In the genomic region with DNA sequence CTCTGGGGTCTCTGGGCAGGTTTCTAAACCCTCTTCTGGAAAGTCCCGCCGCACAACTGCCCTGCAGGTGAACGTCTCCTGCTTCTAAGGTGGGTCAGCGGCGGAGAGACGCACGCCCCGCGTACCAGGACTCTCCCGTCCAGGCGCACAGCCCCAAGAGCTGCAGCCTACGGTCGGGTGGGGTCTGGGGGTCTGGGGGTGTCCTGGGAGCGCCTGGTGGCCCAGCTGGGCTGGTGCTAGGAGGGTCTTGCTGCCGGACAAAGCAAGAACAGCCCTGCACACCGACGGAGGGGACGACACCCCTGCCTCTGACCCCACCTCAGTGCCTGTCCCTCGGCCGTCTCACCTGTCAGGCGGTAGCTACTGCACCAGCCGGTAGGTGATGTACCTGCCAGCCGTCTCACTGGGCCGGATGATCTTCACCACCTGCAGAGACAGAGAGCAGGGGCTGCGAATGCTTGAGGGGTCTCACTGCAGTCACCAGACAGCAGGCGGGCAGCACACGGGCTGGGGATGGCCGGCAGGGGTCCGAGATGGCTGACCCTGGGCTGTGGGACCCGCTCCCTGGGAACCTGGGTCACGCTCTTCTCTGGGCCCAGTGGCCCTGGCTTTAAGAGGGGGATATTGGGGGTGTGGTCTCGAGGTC, we compare ENCODE assay signal across 22 cellular contexts. TPM values are rescaled to one million over a fixed set of nuclear protein-coding genes. Genes with fewer than 3 reads are reported as not detected.
DNase-seq lines count a peak whose midpoint lies in the region; ATAC-seq, FAIRE-seq and TF ChIP-seq lines count a peak whose summit lies in the region.
"Had no signal": no experiment of that assay in that cellular context is flagged by ENCODE, and none has a peak within 500 bp of the region (broad histone marks: within the 10 kb centered on the region; RNA-seq: fewer than 3 reads in every experiment).

No MANE protein-coding gene starts in this region.

- H3K27me3 ChIP-seq in right atrium auricular region, result no peaks in the 10 kb centered on the region
- H3K27me3 ChIP-seq in HepG2 (ENCODE audit: control insufficient read depth in 1 of 2, insufficient read depth in 2 of 2, low read length in 2 of 2), result no peaks in the 10 kb centered on the region
- no peaks in the 10 kb centered on the region for H3K27me3 ChIP-seq in upper lobe of left lung
- H3K27me3 ChIP-seq: breast epithelium, dorsolateral prefrontal cortex, SJCRH30 had no signal

- TF ChIP-seq CTCF in right atrium auricular region (IDR thresholded peaks at IDR 0.05) (no peak), RWPE1 (conservative IDR thresholded peaks at IDR 0.05; ENCODE audit: low read depth) (no peak), HepG2 (CRISPR knock-in tag; IDR thresholded peaks at IDR 0.05) (no peak), upper lobe of left lung (IDR thresholded peaks at IDR 0.05) (no peak)

- BruUV-seq in HepG2 (replicated peaks; lab: Mats Ljungman, UMichigan), result no TSS peak

- peaks cover 11% of the 10 kb centered on the region; the same call in 1 of the 2 replicates for H4K20me1 ChIP-seq in HepG2 (ENCODE audit: insufficient read depth, low read length)

- CTCF ChIA-PET in RWPE1 (lab: Yijun Ruan, JAX) (no interaction called here), HepG2 (lab: Yijun Ruan, JAX; ENCODE audit: low intra/inter-chr PET ratio, low total read pairs) (no interaction called here)

- TF ChIP-seq POLR2A in HepG2 (IDR thresholded peaks at IDR 0.05; ENCODE audit: insufficient read depth in 1 of 2, low read depth in 2 of 2, low read length in 2 of 2), result peak in 1 of 2 experiments; percentile 38; a peak in 2 of 4 replicates
- TF ChIP-seq POLR2A in upper lobe of left lung (IDR thresholded peaks at IDR 0.05), result no peak

- FAIRE-seq in HepG2 (lab: Jason Lieb, UNC), result no peak
- FAIRE-seq: GM12892 had no signal

- in situ Hi-C loops in HepG2 (cut with HindIII; ENCODE audit: extremely low pct_ligation_motif_present, low pct_unique_long_range_greater_than_20kb), result no loop called here

- H3K4me1 ChIP-seq in right atrium auricular region (peaks cover 0 to 25% of the 10 kb centered on the region in 2 donors), HepG2 (ENCODE audit: insufficient read depth, low read length) (peaks cover 14% of the 10 kb centered on the region), upper lobe of left lung (peaks cover 22 to 31% (median 25%) of the 10 kb centered on the region in 4 donors)

- peaks cover 21% of the 10 kb centered on the region for H3K79me2 ChIP-seq in HepG2 (ENCODE audit: insufficient read depth, low read length)

- no peak overlapping the region for H3K9ac ChIP-seq in HepG2 (ENCODE audit: insufficient read depth, low read depth, low read length)

- no peak overlapping the region for H2AFZ ChIP-seq in HepG2 (ENCODE audit: low read length)

- H3K9me3 ChIP-seq in right atrium auricular region (no peaks in the 10 kb centered on the region), HepG2 (ENCODE audit: low read length) (no peaks in the 10 kb centered on the region), upper lobe of left lung (no peaks in the 10 kb centered on the region)
- H3K9me3 ChIP-seq: breast epithelium, SJCRH30 had no signal

- H3K4me2 ChIP-seq in HepG2 (ENCODE audit: low read depth, low read length), result no peak overlapping the region

- TF ChIP-seq EP300 in HepG2 (IDR thresholded peaks at IDR 0.05; ENCODE audit: low read depth in 2 of 2, low read length in 2 of 2) (no peak), HepG2 (CRISPR knock-in tag; IDR thresholded peaks at IDR 0.05; ENCODE audit: borderline replicate concordance) (no peak), upper lobe of left lung (IDR thresholded peaks at IDR 0.05) (no peak)

- no peak for TF ChIP-seq RAD21 in HepG2 (CRISPR knock-in tag; IDR thresholded peaks at IDR 0.05)

- H3K27ac ChIP-seq in right atrium auricular region, result peak overlapping the region in 1 of 2 donors; percentile 66
- H3K27ac ChIP-seq in RWPE1, result peak overlapping the region; percentile 84
- H3K27ac ChIP-seq in HepG2 (ENCODE audit: extremely low read length, insufficient read depth, low read length), result no peak overlapping the region
- H3K27ac ChIP-seq in upper lobe of left lung, result peak overlapping the region; percentile 49 to 81 (median 71)
- H3K27ac ChIP-seq: SJCRH30 had no signal

- POLR2A ChIA-PET in RWPE1 (lab: Yijun Ruan, JAX; ENCODE audit: low non-redundant PET) (no interaction called here), HepG2 (lab: Yijun Ruan, JAX) (interaction anchor here (1.6 kb wide), 1 partner anchor 9 kb away, joined by 5 read pairs; no protein-coding TSS in a partner anchor)

- H3K36me3 ChIP-seq in right atrium auricular region (peaks cover 46% of the 10 kb centered on the region), HepG2 (replicated peaks in 1 of 2; ENCODE audit: control insufficient read depth in 1 of 2, insufficient read depth in 2 of 2, low read length in 2 of 2) (peaks cover 16 to 40% of the 10 kb centered on the region in 2 experiments), upper lobe of left lung (peaks cover 17 to 93% (median 70%) of the 10 kb centered on the region in 4 donors)
- H3K36me3 ChIP-seq: breast epithelium had no signal

- ATAC-seq in Right ventricle myocardium inferior (no peak), HepG2 (no peak), upper lobe of left lung (ENCODE audit: low FRiP score in 2 of 2) (no peak), HG02678 (IDR thresholded peaks at IDR 0.05; ENCODE audit: unreplicated experiment) (no peak)

- intact Hi-C loops in Right ventricle myocardium inferior (cut with DNase I), result no loop called here
- intact Hi-C loops in HepG2 (cut with micrococcal nuclease; ENCODE audit: unreplicated experiment), result no loop called here

- WGBS in HepG2 (ENCODE audit: low lambda C conversion rate), result 97% methylated on average over 9 of the region's 32 CpGs
- WGBS in upper lobe of left lung, 2 donors, result 93 to 95% methylated on average over 22 to 32 of the region's 32 CpGs

- H3K4me3 ChIP-seq in right atrium auricular region (no peak overlapping the region), HepG2 (replicated peaks in 1 of 3; ENCODE audit: insufficient read depth in 1 of 3, low read depth in 2 of 3, low read length in 3 of 3) (no peak overlapping the region), upper lobe of left lung (no peak overlapping the region)
- H3K4me3 ChIP-seq: breast epithelium, dorsolateral prefrontal cortex, SJCRH30 had no signal

- DNase-seq in Right ventricle myocardium inferior (ENCODE audit: missing footprints) (peak; percentile 64), right atrium auricular region (ENCODE audit: low spot score) (no peak), RWPE1 (ENCODE audit: low spot score) (no peak), HepG2 (ENCODE audit: low spot score) (no peak), upper lobe of left lung (peak in 1 of 2 donors; percentile 77), AG08395 (ENCODE audit: low spot score) (no peak), medulla oblongata (ENCODE audit: extremely low spot score) (no peak)
- DNase-seq: activated CD4-positive, alpha-beta T cell treated with anti-CD3 and anti-CD28 coated beads for 48 hours; dorsolateral prefrontal cortex; foreskin melanocyte; GDM1; hypothalamus; Kasumi-1; kidney glomerular epithelial cell; midbrain; NCI-H1092 treated with DMSO at 0.1 percent for 48 hours; NCI-H526; SJCRH30; T1000 had no signal

RNA-seq across cellular contexts. Expression of a gene that starts 5.9 kb away (rescaled TPM):
- total RNA-seq in Right ventricle myocardium inferior (142 TPM), right atrium auricular region (100 to 1,000 TPM; 149 to 252 TPM), HepG2 (2016; rRNA removed; fragmentation: Illumina TruSeq; extraction: Trizol) (140 TPM in 2 replicates), upper lobe of left lung (100 to 1,000 TPM in 4 of 6 donors, 10 to 100 TPM in 2; 50.0 to 176 (median 103) TPM)
- 43.4 and 44.8 TPM in 2 replicates for total RNA-seq in HepG2 (2016; cell fraction: cytosol; rRNA removed; fragmentation: Illumina TruSeq; extraction: Trizol; ENCODE audit: low read depth)
- total RNA-seq in HepG2 (2016; cell fraction: insoluble cytoplasmic fraction; rRNA removed; fragmentation: Illumina TruSeq; extraction: Trizol), result 135 and 141 TPM in 2 replicates
- 89.0 and 92.5 TPM in 2 replicates for total RNA-seq in HepG2 (2016; cell fraction: membrane; rRNA removed; fragmentation: Illumina TruSeq; extraction: Trizol)
- 54.0 and 55.3 TPM in 2 replicates for total RNA-seq in HepG2 (2016; cell fraction: nucleus; rRNA removed; fragmentation: Illumina TruSeq; extraction: Trizol)
- 272 and 305 TPM in 2 replicates for polyA plus RNA-seq in HepG2 (2011; rRNA removed)
- polyA plus RNA-seq in HepG2 (2011; cell fraction: cytosol; rRNA removed), result 222 and 337 TPM in 2 replicates
- polyA plus RNA-seq in HepG2 (2011; cell fraction: nucleus; rRNA removed), result 150 and 188 TPM in 2 replicates
- polyA plus RNA-seq in HepG2 (2012), result 201 and 222 TPM in 2 replicates
- polyA plus RNA-seq in HepG2 (2016; cell fraction: cytosol; fragmentation: Illumina TruSeq; extraction: Trizol; ENCODE audit: low read depth), result 94.9 and 102 TPM in 2 replicates
- 246 and 282 TPM in 2 replicates for polyA plus RNA-seq in HepG2 (2016; cell fraction: insoluble cytoplasmic fraction; fragmentation: Illumina TruSeq; extraction: Trizol; ENCODE audit: low read depth)
- polyA plus RNA-seq in HepG2 (2016; cell fraction: membrane; fragmentation: Illumina TruSeq; extraction: Trizol; ENCODE audit: low read depth), result 145 and 159 TPM in 2 replicates
- polyA plus RNA-seq in HepG2 (2016; cell fraction: nucleus; fragmentation: Illumina TruSeq; extraction: Trizol; ENCODE audit: insufficient read depth, low read depth), result 179 TPM in 2 replicates
- polyA minus RNA-seq in HepG2 (2011; rRNA and poly(A)+ RNA removed; ENCODE audit: low replicate concordance), result 343 and 389 TPM in 2 replicates
- 104 and 129 TPM in 2 replicates for polyA minus RNA-seq in HepG2 (2011; cell fraction: cytosol; rRNA and poly(A)+ RNA removed)
- 39.5 and 42.0 TPM in 2 replicates for polyA minus RNA-seq in HepG2 (2011; cell fraction: nucleus; rRNA and poly(A)+ RNA removed)

RNA-seq across cellular contexts. Expression of a gene that starts 14.5 kb away (rescaled TPM):
- total RNA-seq in Right ventricle myocardium inferior, result 361 TPM
- total RNA-seq in right atrium auricular region, result 100 to 1,000 TPM; 404 to 529 TPM
- total RNA-seq in HepG2 (2016; rRNA removed; fragmentation: Illumina TruSeq; extraction: Trizol), result 426 and 535 TPM in 2 replicates
- total RNA-seq in HepG2 (2016; cell fraction: cytosol; rRNA removed; fragmentation: Illumina TruSeq; extraction: Trizol; ENCODE audit: low read depth), result 2,785 and 3,522 TPM in 2 replicates
- total RNA-seq in HepG2 (2016; cell fraction: insoluble cytoplasmic fraction; rRNA removed; fragmentation: Illumina TruSeq; extraction: Trizol), result 340 and 561 TPM in 2 replicates
- total RNA-seq in HepG2 (2016; cell fraction: membrane; rRNA removed; fragmentation: Illumina TruSeq; extraction: Trizol), result 1,902 and 2,313 TPM in 2 replicates
- total RNA-seq in HepG2 (2016; cell fraction: nucleus; rRNA removed; fragmentation: Illumina TruSeq; extraction: Trizol), result 168 and 177 TPM in 2 replicates
- polyA plus RNA-seq in HepG2 (2011; rRNA removed), result 613 and 728 TPM in 2 replicates
- polyA plus RNA-seq in HepG2 (2011; cell fraction: cytosol; rRNA removed), result 837 and 1,257 TPM in 2 replicates
- polyA plus RNA-seq in HepG2 (2011; cell fraction: nucleus; rRNA removed), result 557 and 562 TPM in 2 replicates
- polyA plus RNA-seq in HepG2 (2012), result 539 and 705 TPM in 2 replicates
- polyA plus RNA-seq in HepG2 (2016; cell fraction: cytosol; fragmentation: Illumina TruSeq; extraction: Trizol; ENCODE audit: low read depth), result 3,701 and 4,930 TPM in 2 replicates
- polyA plus RNA-seq in HepG2 (2016; cell fraction: insoluble cytoplasmic fraction; fragmentation: Illumina TruSeq; extraction: Trizol; ENCODE audit: low read depth), result 454 and 583 TPM in 2 replicates
- 2,313 and 2,706 TPM in 2 replicates for polyA plus RNA-seq in HepG2 (2016; cell fraction: membrane; fragmentation: Illumina TruSeq; extraction: Trizol; ENCODE audit: low read depth)
- 387 and 420 TPM in 2 replicates for polyA plus RNA-seq in HepG2 (2016; cell fraction: nucleus; fragmentation: Illumina TruSeq; extraction: Trizol; ENCODE audit: insufficient read depth, low read depth)
- polyA minus RNA-seq in HepG2 (2011; rRNA and poly(A)+ RNA removed; ENCODE audit: low replicate concordance), result 195 and 435 TPM in 2 replicates
- 211 and 241 TPM in 2 replicates for polyA minus RNA-seq in HepG2 (2011; cell fraction: cytosol; rRNA and poly(A)+ RNA removed)
- polyA minus RNA-seq in HepG2 (2011; cell fraction: nucleus; rRNA and poly(A)+ RNA removed), result 51.6 and 73.4 TPM in 2 replicates
- 100 to 1,000 TPM; 370 to 717 (median 484) TPM for total RNA-seq in upper lobe of left lung

RNA-seq across cellular contexts. Expression of a gene that starts 22.3 kb away (rescaled TPM):
- total RNA-seq in Right ventricle myocardium inferior, result 6.6 TPM
- total RNA-seq in right atrium auricular region, result 10 to 100 TPM in 1 of 2 donors, 1 to 10 TPM in 1; 5.2 to 12.8 TPM
- 0.48 and 0.84 TPM in 2 replicates for total RNA-seq in HepG2 (2016; rRNA removed; fragmentation: Illumina TruSeq; extraction: Trizol)
- total RNA-seq in HepG2 (2016; cell fraction: cytosol; rRNA removed; fragmentation: Illumina TruSeq; extraction: Trizol; ENCODE audit: low read depth), result 0.35 and 0.51 TPM in 2 replicates
- total RNA-seq in HepG2 (2016; cell fraction: insoluble cytoplasmic fraction; rRNA removed; fragmentation: Illumina TruSeq; extraction: Trizol), result 0.16 and 0.50 TPM in 2 replicates
- 0.38 and 0.40 TPM in 2 replicates for total RNA-seq in HepG2 (2016; cell fraction: membrane; rRNA removed; fragmentation: Illumina TruSeq; extraction: Trizol)
- total RNA-seq in HepG2 (2016; cell fraction: nucleus; rRNA removed; fragmentation: Illumina TruSeq; extraction: Trizol), result 0.28 and 0.63 TPM in 2 replicates
- polyA plus RNA-seq in HepG2 (2011; rRNA removed), result 32.0 and 40.3 TPM in 2 replicates
- 17.7 and 31.9 TPM in 2 replicates for polyA plus RNA-seq in HepG2 (2011; cell fraction: cytosol; rRNA removed)
- 222 and 325 TPM in 2 replicates for polyA plus RNA-seq in HepG2 (2011; cell fraction: nucleus; rRNA removed)
- 21.8 and 23.4 TPM in 2 replicates for polyA plus RNA-seq in HepG2 (2012)
- polyA plus RNA-seq in HepG2 (2016; cell fraction: cytosol; fragmentation: Illumina TruSeq; extraction: Trizol; ENCODE audit: low read depth), result not detected in 2 replicates
- 0.41 and 0.69 TPM in 2 replicates for polyA plus RNA-seq in HepG2 (2016; cell fraction: insoluble cytoplasmic fraction; fragmentation: Illumina TruSeq; extraction: Trizol; ENCODE audit: low read depth)
- not detected in 2 replicates for polyA plus RNA-seq in HepG2 (2016; cell fraction: membrane; fragmentation: Illumina TruSeq; extraction: Trizol; ENCODE audit: low read depth)
- 1.5 TPM in 2 replicates for polyA plus RNA-seq in HepG2 (2016; cell fraction: nucleus; fragmentation: Illumina TruSeq; extraction: Trizol; ENCODE audit: insufficient read depth, low read depth)
- 18.3 and 37.9 TPM in 2 replicates for polyA minus RNA-seq in HepG2 (2011; rRNA and poly(A)+ RNA removed; ENCODE audit: low replicate concordance)
- 19.3 and 20.1 TPM in 2 replicates for polyA minus RNA-seq in HepG2 (2011; cell fraction: cytosol; rRNA and poly(A)+ RNA removed)
- 25.0 and 29.0 TPM in 2 replicates for polyA minus RNA-seq in HepG2 (2011; cell fraction: nucleus; rRNA and poly(A)+ RNA removed)
- 100 to 1,000 TPM in 4 of 6 donors, 10 to 100 TPM in 2; 91.6 to 332 (median 123) TPM for total RNA-seq in upper lobe of left lung

RNA-seq across cellular contexts. Expression of a gene that starts 49.3 kb away (rescaled TPM):
- 7.7 TPM for total RNA-seq in Right ventricle myocardium inferior
- 1 to 10 TPM; 4.8 to 5.9 TPM for total RNA-seq in right atrium auricular region
- total RNA-seq in HepG2 (2016; rRNA removed; fragmentation: Illumina TruSeq; extraction: Trizol), result 1.3 and 4.4 TPM in 2 replicates
- 3.4 and 3.5 TPM in 2 replicates for total RNA-seq in HepG2 (2016; cell fraction: cytosol; rRNA removed; fragmentation: Illumina TruSeq; extraction: Trizol; ENCODE audit: low read depth)
- 2.5 and 6.4 TPM in 2 replicates for total RNA-seq in HepG2 (2016; cell fraction: insoluble cytoplasmic fraction; rRNA removed; fragmentation: Illumina TruSeq; extraction: Trizol)
- 1.7 and 2.0 TPM in 2 replicates for total RNA-seq in HepG2 (2016; cell fraction: membrane; rRNA removed; fragmentation: Illumina TruSeq; extraction: Trizol)
- total RNA-seq in HepG2 (2016; cell fraction: nucleus; rRNA removed; fragmentation: Illumina TruSeq; extraction: Trizol), result 7.8 and 9.7 TPM in 2 replicates
- polyA plus RNA-seq in HepG2 (2011; rRNA removed), result 32.4 and 41.2 TPM in 2 replicates
- 27.7 and 35.9 TPM in 2 replicates for polyA plus RNA-seq in HepG2 (2011; cell fraction: cytosol; rRNA removed)
- polyA plus RNA-seq in HepG2 (2011; cell fraction: nucleus; rRNA removed), result 316 and 410 TPM in 2 replicates
- 29.1 and 29.7 TPM in 2 replicates for polyA plus RNA-seq in HepG2 (2012)
- polyA plus RNA-seq in HepG2 (2016; cell fraction: cytosol; fragmentation: Illumina TruSeq; extraction: Trizol; ENCODE audit: low read depth), result 0.23 and 0.72 TPM in 2 replicates
- 1.6 and 2.2 TPM in 2 replicates for polyA plus RNA-seq in HepG2 (2016; cell fraction: insoluble cytoplasmic fraction; fragmentation: Illumina TruSeq; extraction: Trizol; ENCODE audit: low read depth)
- 0.54 and 0.71 TPM in 2 replicates for polyA plus RNA-seq in HepG2 (2016; cell fraction: membrane; fragmentation: Illumina TruSeq; extraction: Trizol; ENCODE audit: low read depth)
- 25.9 and 28.7 TPM in 2 replicates for polyA plus RNA-seq in HepG2 (2016; cell fraction: nucleus; fragmentation: Illumina TruSeq; extraction: Trizol; ENCODE audit: insufficient read depth, low read depth)
- 20.1 and 68.5 TPM in 2 replicates for polyA minus RNA-seq in HepG2 (2011; rRNA and poly(A)+ RNA removed; ENCODE audit: low replicate concordance)
- polyA minus RNA-seq in HepG2 (2011; cell fraction: cytosol; rRNA and poly(A)+ RNA removed), result 20.8 and 23.1 TPM in 2 replicates
- polyA minus RNA-seq in HepG2 (2011; cell fraction: nucleus; rRNA and poly(A)+ RNA removed), result 41.6 and 44.5 TPM in 2 replicates
- total RNA-seq in upper lobe of left lung, result 100 to 1,000 TPM in 2 of 6 donors, 10 to 100 TPM in 4; 34.1 to 224 (median 58.2) TPM

Comparison
In these comparisons a context has a peak if more than half of its experiments do, and no peak if none do; other contexts are left out.
1. RNA of a gene that starts 22.3 kb away (total RNA-seq): 91.6 to 332 TPM in upper lobe of left lung; 5.2 to 12.8 TPM in right atrium auricular region, 6.6 TPM in Right ventricle myocardium inferior (single experiment) and 0.16 to 0.84 TPM in HepG2; every median in the first group is over 4 times any median in the second.